In the genomic region with DNA sequence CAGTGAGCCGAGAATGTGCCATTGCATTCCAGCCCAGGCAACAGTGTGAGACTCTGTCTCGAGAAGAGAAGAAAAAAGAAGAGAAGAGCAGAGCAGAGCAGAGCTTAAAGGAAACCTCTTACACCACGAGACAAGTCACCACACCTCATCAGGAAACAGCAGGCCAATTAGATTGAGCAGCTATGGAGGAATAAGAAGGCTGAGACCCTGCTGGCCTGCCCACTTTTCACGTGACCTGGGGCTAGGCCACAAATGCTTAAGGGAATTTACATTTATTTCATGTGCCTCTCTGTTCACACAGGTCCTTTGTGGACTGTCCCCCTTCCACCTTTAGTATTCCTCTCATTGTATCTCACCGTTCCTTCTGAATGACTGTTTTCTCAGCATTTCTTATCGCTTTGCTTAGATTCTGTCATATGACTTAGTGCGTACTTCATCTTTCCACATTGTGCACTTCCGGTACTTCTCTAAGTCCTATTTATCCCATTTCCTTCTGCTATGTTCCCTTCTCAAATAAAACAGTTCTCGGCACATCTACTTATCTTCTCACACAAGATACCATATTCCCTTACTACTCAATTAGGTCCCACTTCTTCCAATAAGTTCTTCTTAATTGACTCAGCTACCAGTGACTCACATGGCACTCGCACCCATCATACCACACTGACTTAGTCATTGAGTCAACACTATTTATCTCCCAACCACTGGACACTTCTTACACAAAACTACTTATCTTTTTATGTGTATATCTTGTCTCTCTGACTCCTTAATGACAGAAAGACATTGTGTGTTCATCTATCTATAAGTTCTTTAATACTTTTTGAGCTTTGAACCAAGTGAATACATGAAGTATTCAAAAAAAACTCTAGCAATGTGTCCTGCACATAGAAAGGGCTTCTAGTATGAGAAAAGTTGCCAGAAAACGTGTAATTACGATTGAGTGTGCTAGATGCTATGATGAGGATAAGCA, we compare ENCODE assay signal across 10 cellular contexts. TPM values are rescaled to one million over a fixed set of nuclear protein-coding genes. Genes with fewer than 3 reads are reported as not detected.
DNase-seq lines count a peak whose midpoint lies in the region; ATAC-seq and TF ChIP-seq lines count a peak whose summit lies in the region.
"Had no signal": no experiment of that assay in that cellular context is flagged by ENCODE, and none has a peak within 500 bp of the region (broad histone marks: within the 10 kb centered on the region; RNA-seq: fewer than 3 reads in every experiment).

No MANE protein-coding gene starts in this region.

- peak overlapping the region; percentile 78 for H2AK5ac ChIP-seq in IMR-90 (ENCODE audit: low read depth, low read length)

- peak overlapping the region; percentile 98 for H3K18ac ChIP-seq in IMR-90 (ENCODE audit: low read depth, low read length)

- POLR2A ChIA-PET in IMR-90 (lab: Charles Lee; ENCODE audit: unreplicated experiment) = interaction anchor here (1.0 kb wide), 1 partner anchor 11 kb away, joined by 4 read pairs; the partner anchor contains the start of gene CUL4B

- peaks cover 2% of the 10 kb centered on the region for H3K36me3 Mint-ChIP-seq in activated naive CD8-positive, alpha-beta T cell treated with anti-CD3 and anti-CD28 coated beads, Interleukin-2, amount 50 U/mL, for 24 hours (ENCODE audit: low read depth)

- H2AK9ac ChIP-seq in IMR-90 (replicated peaks; ENCODE audit: low read depth, low read length, poor library complexity) = peak overlapping the region; percentile 60

- no peaks in the 10 kb centered on the region for H3K9me3 Mint-ChIP-seq in activated naive CD8-positive, alpha-beta T cell treated with anti-CD3 and anti-CD28 coated beads, Interleukin-2, amount 50 U/mL, for 24 hours
- H3K9me3 Mint-ChIP-seq: neural progenitor cell had no signal

- in situ Hi-C loops in IMR-90 (cut with MboI; ENCODE audit: low sequenced_read_pairs) = no loop called here

- DNase-seq in AG09319 (ENCODE audit: extremely low read depth, low read depth) (peak; percentile 39), IMR-90 (peak; percentile 94), left lung (no peak), SKM-1 treated with dmso at 0.1 percent for 144 hours (lab: John Stamatoyannopoulos, UW; ENCODE audit: unreplicated experiment) (no peak), H7 (no peak)
- no peak for DNase-seq in activated naive CD8-positive, alpha-beta T cell treated with anti-CD3 and anti-CD28 coated beads, Interleukin-2, amount 50 U/mL, for 24 hours
- DNase-seq: activated CD8-positive, alpha-beta memory T cell treated with anti-CD3 and anti-CD28 coated beads, Interleukin-2, amount 50 U/mL, for 4 hours had no signal

- H3K36me3 ChIP-seq in IMR-90 (ENCODE audit: control insufficient read depth, insufficient read depth, low read length) (0 out of 2 replicates have a peak, but pooled peaks cover 4% of the 10 kb centered on the region), left lung (peaks cover 0 to 5% of the 10 kb centered on the region in 2 donors), H7 (replicated peaks; ENCODE audit: control insufficient read depth, insufficient read depth, low read length) (no peaks in the 10 kb centered on the region; the same call in 1 of the 2 replicates)

- peak overlapping the region; percentile 68 to 95 for H4K8ac ChIP-seq in IMR-90 (ENCODE audit: low read depth in 2 of 2, low read length in 2 of 2)

- H3K4me3 Mint-ChIP-seq in activated naive CD8-positive, alpha-beta T cell treated with anti-CD3 and anti-CD28 coated beads, Interleukin-2, amount 50 U/mL, for 24 hours = no peak overlapping the region
- H3K4me3 Mint-ChIP-seq: neural progenitor cell had no signal

- no peaks in the 10 kb centered on the region for H4K20me1 ChIP-seq in IMR-90 (ENCODE audit: insufficient read depth, low read length)

- peak overlapping the region; percentile 83 for H3K4me2 ChIP-seq in IMR-90 (ENCODE audit: low read depth, low read length)
- H3K4me2 ChIP-seq: neural progenitor cell had no signal

- H2BK120ac ChIP-seq in IMR-90 (ENCODE audit: low read depth, low read length) = peak overlapping the region; percentile 90

- H3K9me1 ChIP-seq in IMR-90 (ENCODE audit: insufficient read depth, low read length) = no peaks in the 10 kb centered on the region

- 58% methylated on average over 5 of the region's 12 CpGs; no CpG with 5 or more reads in 1 of the 2 experiments for WGBS in IMR-90 (ENCODE audit: extremely low coverage in 2 of 2, insufficient read length in 1 of 2), 2 experiments

- peaks cover 0 to 8% of the 10 kb centered on the region in 2 experiments; a peak in 2 of 4 replicates for H3K79me1 ChIP-seq in IMR-90 (ENCODE audit: low read depth in 1 of 2, low read length in 2 of 2)

- peak overlapping the region; percentile 72 for H3K27ac Mint-ChIP-seq in activated naive CD8-positive, alpha-beta T cell treated with anti-CD3 and anti-CD28 coated beads, Interleukin-2, amount 50 U/mL, for 24 hours
- H3K27ac Mint-ChIP-seq: neural progenitor cell had no signal

- intact Hi-C loops in IMR-90 (cut with micrococcal nuclease) (loop anchor here (1.0 kb wide), 1 partner anchor 11 kb away; the partner anchor contains the start of gene CUL4B), left lung (cut with DNase I) (no loop called here)

- H3K23ac ChIP-seq in IMR-90 (ENCODE audit: low read depth, low read length) = peak overlapping the region; percentile 55

- no peak for TF ChIP-seq RAD21 in IMR-90 (IDR thresholded peaks at IDR 0.05; ENCODE audit: low read length)

- H3K27ac ChIP-seq in IMR-90 (ENCODE audit: insufficient read depth, low read length) (peak overlapping the region; percentile 97), left lung (peak overlapping the region in 1 of 2 donors; percentile 37)
- H3K27ac ChIP-seq: neural progenitor cell had no signal

- no peak for TF ChIP-seq CTCF in AG09319 (IDR thresholded peaks at IDR 0.05; ENCODE audit: low read depth, low read length)
- TF ChIP-seq CTCF in IMR-90 (conservative IDR thresholded peaks at IDR 0.05; ENCODE audit: low read depth, low read length) = no peak
- no peak for TF ChIP-seq CTCF in left lung (IDR thresholded peaks at IDR 0.05)

- peak overlapping the region; percentile 82 for H2BK20ac ChIP-seq in IMR-90 (ENCODE audit: low read depth, low read length)

- no TSS peak for BruUV-seq in IMR-90 (replicated peaks; lab: Mats Ljungman, UMichigan)

- H4K5ac ChIP-seq in IMR-90 (ENCODE audit: low read depth, low read length) = peak overlapping the region; percentile 99

- peak overlapping the region; percentile 24; the same call in 1 of the 2 replicates for H3K4me3 ChIP-seq in IMR-90 (ENCODE audit: insufficient read depth, low read depth, low read length)
- H3K4me3 ChIP-seq in left lung = no peak overlapping the region
- H3K4me3 ChIP-seq in H7 (ENCODE audit: insufficient read depth, low read depth, low read length) = no peak overlapping the region
- H3K4me3 ChIP-seq: neural progenitor cell had no signal

- dilution Hi-C loops in IMR-90 (cut with HindIII; ENCODE audit: low sequenced_read_pairs, unreplicated experiment) = no loop called here

- peak overlapping the region; percentile 97 for H3K56ac ChIP-seq in IMR-90 (ENCODE audit: extremely low read depth, insufficient read depth, low read length)

- peak overlapping the region; percentile 99 for H2BK5ac ChIP-seq in IMR-90 (ENCODE audit: low read depth, low read length, poor library complexity, severe bottlenecking)

- ATAC-seq in IMR-90 (ENCODE audit: low read depth) (peak; percentile 85), left lung (peak; percentile 77), HG03342 (IDR thresholded peaks at IDR 0.05; ENCODE audit: unreplicated experiment) (no peak), HG02610 (IDR thresholded peaks at IDR 0.05; ENCODE audit: unreplicated experiment) (no peak)
- ATAC-seq in activated naive CD8-positive, alpha-beta T cell treated with anti-CD3 and anti-CD28 coated beads, Interleukin-2, amount 50 U/mL, for 24 hours = peak; percentile 99

- no peak for TF ChIP-seq POLR2A in IMR-90 (IDR thresholded peaks at IDR 0.05; ENCODE audit: low read depth, low read length)

- H2BK15ac ChIP-seq in IMR-90 (ENCODE audit: low read depth, low read length) = peak overlapping the region; percentile 83

- no peaks in the 10 kb centered on the region for H3K9me3 ChIP-seq in IMR-90 (ENCODE audit: control insufficient read depth, insufficient read depth, low read length)
- H3K9me3 ChIP-seq in left lung = no peaks in the 10 kb centered on the region

- H3K4me1 ChIP-seq in IMR-90 (ENCODE audit: control insufficient read depth, insufficient read depth, low read length) (peaks cover 10% of the 10 kb centered on the region), left lung (peaks cover 0 to 3% of the 10 kb centered on the region in 2 donors)
- H3K4me1 ChIP-seq: neural progenitor cell had no signal

- no peak overlapping the region for H2AFZ ChIP-seq in IMR-90 (replicated peaks; ENCODE audit: low read length, poor library complexity)
- H2AFZ ChIP-seq: neural progenitor cell had no signal

- peaks cover 17% of the 10 kb centered on the region for H3K4me1 Mint-ChIP-seq in activated naive CD8-positive, alpha-beta T cell treated with anti-CD3 and anti-CD28 coated beads, Interleukin-2, amount 50 U/mL, for 24 hours
- H3K4me1 Mint-ChIP-seq: neural progenitor cell had no signal

- H4K91ac ChIP-seq in IMR-90 (ENCODE audit: insufficient read depth, low read depth, low read length) = peak overlapping the region; percentile 93

- CTCF ChIA-PET in IMR-90 (lab: Yijun Ruan, JAX) = interaction anchor here (1.9 kb wide), 1 partner anchor 11 kb away, joined by 6 read pairs; no protein-coding TSS in a partner anchor

- H3K9ac ChIP-seq in IMR-90 (ENCODE audit: low read depth, low read length) = peak overlapping the region; percentile 63
- H3K9ac ChIP-seq: neural progenitor cell had no signal

- H3K4ac ChIP-seq in IMR-90 (ENCODE audit: low read depth, low read length) = peak overlapping the region; percentile 84

- H3K27me3 ChIP-seq in IMR-90 (ENCODE audit: control insufficient read depth, insufficient read depth, low read length) = no peaks in the 10 kb centered on the region
- H3K27me3 ChIP-seq in left lung = no peaks in the 10 kb centered on the region
- no peaks in the 10 kb centered on the region for H3K27me3 ChIP-seq in H7 (ENCODE audit: control insufficient read depth, insufficient read depth, low read length)
- H3K27me3 ChIP-seq: neural progenitor cell had no signal

- peak overlapping the region; percentile 62 for H3K14ac ChIP-seq in IMR-90 (replicated peaks; ENCODE audit: low read depth, low read length)

- H3K27me3 Mint-ChIP-seq in activated naive CD8-positive, alpha-beta T cell treated with anti-CD3 and anti-CD28 coated beads, Interleukin-2, amount 50 U/mL, for 24 hours = no peaks in the 10 kb centered on the region

RNA-seq across cellular contexts. Expression of gene CUL4B, which starts 11.0 kb away (rescaled TPM):
- total RNA-seq in IMR-90 (2012; rRNA removed) (19.4 and 33.1 TPM in 2 replicates), left lung (10 to 100 TPM; 34.4 to 41.1 TPM)
- polyA plus RNA-seq in IMR-90 (2012; rRNA removed) = 21.1 and 30.9 TPM in 2 replicates
- 9.7 and 11.3 TPM in 2 replicates for polyA plus RNA-seq in IMR-90 (2012; cell fraction: cytosol; rRNA removed)
- 22.0 and 63.6 TPM in 2 replicates for polyA plus RNA-seq in IMR-90 (2012; cell fraction: nucleus; rRNA removed; ENCODE audit: low replicate concordance)
- total RNA-seq in H7 (2014; rRNA removed; shearing (Covaris generic)) = 18.4 and 28.0 TPM in 2 replicates

RNA-seq across cellular contexts. Expression of gene MCTS1, which starts 54.1 kb away (rescaled TPM):
- total RNA-seq in IMR-90 (2012; rRNA removed) (36.9 and 48.6 TPM in 2 replicates), left lung (10 to 100 TPM; 37.3 to 37.5 TPM)
- polyA plus RNA-seq in IMR-90 (2012; rRNA removed) = 45.8 and 52.8 TPM in 2 replicates
- polyA plus RNA-seq in IMR-90 (2012; cell fraction: cytosol; rRNA removed) = 9.8 and 20.8 TPM in 2 replicates
- 3.1 and 25.6 TPM in 2 replicates for polyA plus RNA-seq in IMR-90 (2012; cell fraction: nucleus; rRNA removed; ENCODE audit: low replicate concordance)
- total RNA-seq in H7 (2014; rRNA removed; shearing (Covaris generic)) = 33.6 and 35.4 TPM in 2 replicates

Comparison
In these comparisons a context has a peak if more than half of its experiments do, and no peak if none do; other contexts are left out.
1. DNase-seq: peak in AG09319 (single experiment) and IMR-90 (single experiment); none in activated naive CD8-positive, alpha-beta T cell treated with anti-CD3 and anti-CD28 coated beads, Interleukin-2, amount 50 U/mL, for 24 hours (single experiment), left lung (0 of 2), SKM-1 treated with dmso at 0.1 percent for 144 hours (single experiment) and H7 (single experiment).
2. ATAC-seq: peak in IMR-90 (single experiment), activated naive CD8-positive, alpha-beta T cell treated with anti-CD3 and anti-CD28 coated beads, Interleukin-2, amount 50 U/mL, for 24 hours (single experiment) and left lung (single experiment); none in HG03342 (single experiment) and HG02610 (single experiment).